In genomic region chr15:49815937-49816336, GRCh38 we compare ENCODE assay signal across 10 cellular contexts.
DNase-seq lines count a peak whose midpoint lies in the region; ATAC-seq, FAIRE-seq and TF ChIP-seq lines count a peak whose summit lies in the region.
"Had no signal": no experiment of that assay in that cellular context is flagged by ENCODE, and none has a peak within 500 bp of the region (broad histone marks: within the 10 kb centered on the region; RNA-seq: fewer than 3 reads in every experiment).

No MANE protein-coding gene starts in this region.

- POLR2A ChIA-PET in HepG2 (lab: Yijun Ruan, JAX): no interaction called here

- H3K4me2 ChIP-seq in BLaER1 treated with 17β-estradiol and CSF1 and Interleukin-3, amounts not matched to agents 10 nM and 100 nM: peak overlapping the region; percentile 13 to 55 (median 36); a peak in 19 of 22 replicates
- no peak overlapping the region for H3K4me2 ChIP-seq in HepG2 (ENCODE audit: low read depth, low read length)

- ATAC-seq in GM19468 (IDR thresholded peaks at IDR 0.05; ENCODE audit: extremely low read depth, unreplicated experiment) (peak; percentile 53), GM21825 (IDR thresholded peaks at IDR 0.05; ENCODE audit: unreplicated experiment) (no peak), HepG2 (no peak), GM21515 (IDR thresholded peaks at IDR 0.05; ENCODE audit: unreplicated experiment) (no peak)

- no peak for TF ChIP-seq POLR2A in HepG2 (IDR thresholded peaks at IDR 0.05; ENCODE audit: insufficient read depth in 1 of 2, low read depth in 2 of 2, low read length in 2 of 2)

- peaks cover 9 to 14% (median 11%) of the 10 kb centered on the region in 10 experiments; a peak in 19 of 20 replicates for H3K4me1 ChIP-seq in BLaER1 treated with 17β-estradiol and CSF1 and Interleukin-3, amounts not matched to agents 10 nM and 100 nM
- no peaks in the 10 kb centered on the region for H3K4me1 ChIP-seq in HepG2 (ENCODE audit: insufficient read depth, low read length)

- TF ChIP-seq CTCF in HepG2 (CRISPR knock-in tag; IDR thresholded peaks at IDR 0.05): no peak

- no peaks in the 10 kb centered on the region for H4K20me1 ChIP-seq in BLaER1 treated with 17β-estradiol and CSF1 and Interleukin-3, amounts not matched to agents 10 nM and 100 nM
- H4K20me1 ChIP-seq in HepG2 (ENCODE audit: insufficient read depth, low read length): no peaks in the 10 kb centered on the region

- WGBS in HepG2 (ENCODE audit: low lambda C conversion rate): 22% methylated on average over 3 of the region's 3 CpGs

- in situ Hi-C loops in HepG2 (cut with HindIII; ENCODE audit: extremely low pct_ligation_motif_present, low pct_unique_long_range_greater_than_20kb): no loop called here

- no peak overlapping the region for H2AFZ ChIP-seq in HepG2 (ENCODE audit: low read length)

- intact Hi-C loops in HepG2 (cut with micrococcal nuclease; ENCODE audit: unreplicated experiment): no loop called here

- no peaks in the 10 kb centered on the region for H3K36me3 ChIP-seq in BLaER1 treated with 17β-estradiol and CSF1 and Interleukin-3, amounts not matched to agents 10 nM and 100 nM
- H3K36me3 ChIP-seq in MG63 (no peaks in the 10 kb centered on the region), HepG2 (replicated peaks in 1 of 2; ENCODE audit: control insufficient read depth in 1 of 2, insufficient read depth in 2 of 2, low read length in 2 of 2) (no peaks in the 10 kb centered on the region)

- peak overlapping the region in 1 of 11 experiments; percentile 13; a peak in 1 of 22 replicates for H3K27ac ChIP-seq in BLaER1 treated with 17β-estradiol and CSF1 and Interleukin-3, amounts not matched to agents 10 nM and 100 nM
- no peak overlapping the region for H3K27ac ChIP-seq in HepG2 (ENCODE audit: extremely low read length, insufficient read depth, low read length)
- H3K27ac ChIP-seq: SK-N-MC had no signal

- BruUV-seq in HepG2 (replicated peaks; lab: Mats Ljungman, UMichigan): no TSS peak

- H3K4me3 ChIP-seq in BLaER1 treated with 17β-estradiol and CSF1 and Interleukin-3, amounts not matched to agents 10 nM and 100 nM: no peak overlapping the region
- no peak overlapping the region for H3K4me3 ChIP-seq in MG63
- no peak overlapping the region for H3K4me3 ChIP-seq in HepG2 (replicated peaks in 1 of 3; ENCODE audit: insufficient read depth in 1 of 3, low read depth in 2 of 3, low read length in 3 of 3)
- H3K4me3 ChIP-seq: SK-N-MC had no signal

- H3K27me3 ChIP-seq in BLaER1 treated with 17β-estradiol and CSF1 and Interleukin-3, amounts not matched to agents 10 nM and 100 nM: no peaks in the 10 kb centered on the region
- H3K27me3 ChIP-seq in MG63 (no peaks in the 10 kb centered on the region), HepG2 (ENCODE audit: control insufficient read depth in 1 of 2, insufficient read depth in 2 of 2, low read length in 2 of 2) (no peaks in the 10 kb centered on the region)

- TF ChIP-seq EP300 in HepG2 (IDR thresholded peaks at IDR 0.05; ENCODE audit: low read depth in 2 of 2, low read length in 2 of 2) (no peak), HepG2 (CRISPR knock-in tag; IDR thresholded peaks at IDR 0.05; ENCODE audit: borderline replicate concordance) (no peak)

- DNase-seq in MG63 (peak; percentile 76), glomerular visceral epithelial cell (ENCODE audit: extremely low spot score) (peak; percentile 96), HepG2 (ENCODE audit: low spot score) (no peak), OCI-M2 (lab: John Stamatoyannopoulos, UW; ENCODE audit: unreplicated experiment) (no peak)
- DNase-seq: nucleus accumbens had no signal

- no peak overlapping the region for H3K9ac ChIP-seq in BLaER1 treated with 17β-estradiol and CSF1 and Interleukin-3, amounts not matched to agents 10 nM and 100 nM
- no peak overlapping the region for H3K9ac ChIP-seq in HepG2 (ENCODE audit: insufficient read depth, low read depth, low read length)

- H3K9me3 ChIP-seq in BLaER1 treated with 17β-estradiol and CSF1 and Interleukin-3, amounts not matched to agents 10 nM and 100 nM (replicated peaks in 1 of 11): peaks cover 0 to 10% (median 0%) of the 10 kb centered on the region in 11 experiments; a peak in 2 of 22 replicates
- H3K9me3 ChIP-seq in MG63 (no peaks in the 10 kb centered on the region), HepG2 (ENCODE audit: low read length) (no peaks in the 10 kb centered on the region)

- CTCF ChIA-PET in HepG2 (lab: Yijun Ruan, JAX; ENCODE audit: low intra/inter-chr PET ratio, low total read pairs): no interaction called here

- H3K79me2 ChIP-seq in HepG2 (ENCODE audit: insufficient read depth, low read length): no peaks in the 10 kb centered on the region

- no peak for FAIRE-seq in HepG2 (lab: Jason Lieb, UNC)

- TF ChIP-seq RAD21 in HepG2 (CRISPR knock-in tag; IDR thresholded peaks at IDR 0.05): no peak

TF ChIP-seq in HepG2, 621 proteins besides CTCF, POLR2A, EP300 and RAD21:
- TF ChIP-seq KMT2A (CRISPR knock-in tag; IDR thresholded peaks at IDR 0.05): no peak

Comparison
In these comparisons a context has a peak if more than half of its experiments do, and no peak if none do; other contexts are left out.
1. DNase-seq: peak in MG63 (single experiment) and glomerular visceral epithelial cell (single experiment); none in HepG2 (single experiment) and OCI-M2 (single experiment).